Comparison of ENCODE assay signal across 9 cellular contexts in the genomic region with DNA sequence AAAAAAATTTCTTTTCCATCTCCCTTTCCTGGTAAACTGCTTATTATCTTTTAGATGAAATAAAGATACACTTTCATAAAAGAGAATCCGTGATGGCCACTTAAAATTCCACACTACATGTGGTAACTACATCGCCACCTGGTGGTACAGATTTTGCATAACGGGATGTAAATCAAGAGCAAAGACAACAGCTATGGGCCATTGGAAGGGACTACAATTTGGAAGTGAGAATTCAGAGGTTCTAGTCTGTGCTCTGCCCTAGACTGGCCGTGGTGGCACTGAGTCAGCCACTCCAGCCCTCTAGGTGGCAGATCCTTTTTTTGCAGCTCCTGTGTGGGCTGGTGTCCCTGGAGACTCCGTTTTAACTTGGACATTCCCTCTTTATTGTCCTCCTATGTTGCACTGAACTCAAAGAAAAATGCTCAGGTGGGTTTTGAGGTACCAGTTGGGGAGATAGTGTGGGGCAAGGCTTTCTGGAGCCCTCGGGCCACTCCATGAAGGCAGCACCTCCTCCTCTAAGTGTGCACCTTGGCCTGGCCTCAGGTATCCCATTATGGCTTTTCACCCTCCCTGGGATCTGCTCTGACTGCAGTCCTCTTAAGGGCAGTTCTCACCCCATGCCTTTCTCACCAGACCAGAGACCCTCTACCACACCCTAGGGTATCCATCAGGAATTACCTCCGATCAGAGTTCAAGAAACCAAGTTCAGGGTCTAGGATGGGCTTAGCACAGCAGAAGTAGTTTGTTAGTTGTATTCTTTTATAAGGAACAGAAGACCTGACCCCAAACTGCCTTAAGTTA. TPM values are rescaled to one million over a fixed set of nuclear protein-coding genes. Genes with fewer than 3 reads are reported as not detected.
A peak's percentile ranks its signal among the peaks of the same experiment; 100 is the strongest.
DNase-seq lines count a peak whose midpoint lies in the region; ATAC-seq, FAIRE-seq and TF ChIP-seq lines count a peak whose summit lies in the region.
"Had no signal": no experiment of that assay in that cellular context is flagged by ENCODE, and none has a peak within 500 bp of the region (broad histone marks: within the 10 kb centered on the region; RNA-seq: fewer than 3 reads in every experiment).

No MANE protein-coding gene starts in this region.

- FAIRE-seq in RCC 7860 (lab: Jason Lieb, UNC): peak; percentile 72

- peak in 3 of 4 experiments; percentile 6 to 25 (median 21) for DNase-seq in activated CD4-positive, CD25-positive, alpha-beta regulatory T cell (lab: John Stamatoyannopoulos, UW)
- peak; percentile 81 for DNase-seq in LHCN-M2 (ENCODE audit: low read depth)
- DNase-seq in RCC 7860 (ENCODE audit: low spot score): peak; percentile 54
- peak; percentile 10 for DNase-seq in activated T-helper 1 cell treated with Interleukin-2 at 50 U/mL for 16 hours (ENCODE audit: low read depth)
- peak; percentile 86 for DNase-seq in fibroblast of villous mesenchyme (ENCODE audit: low read depth)
- peak; percentile 72 for DNase-seq in omental fat pad (ENCODE audit: low spot score)
- peak; percentile 78 for DNase-seq in ureter (ENCODE audit: low spot score)

- H3K4me3 ChIP-seq in fibroblast of villous mesenchyme (ENCODE audit: low read depth, low read length): no peak overlapping the region
- H3K4me3 ChIP-seq: skin epidermis had no signal

- ATAC-seq in activated CD4-positive, CD25-positive, alpha-beta regulatory T cell treated with anti-CD3 and anti-CD28 coated beads, Interleukin-2, amount 50 U/mL, for 24 hours: no peak
- no peak for ATAC-seq in omental fat pad (ENCODE audit: low FRiP score)

- TF ChIP-seq CTCF in fibroblast of villous mesenchyme (IDR thresholded peaks at IDR 0.05; ENCODE audit: insufficient read depth, low read depth, low read length) (peak; percentile 77), omental fat pad (IDR thresholded peaks at IDR 0.05) (peak in 1 of 3 donors; percentile 47)

RNA-seq across cellular contexts. Expression of a gene that starts 54.9 kb away (rescaled TPM):
- total RNA-seq in LHCN-M2 (2014; rRNA removed): 0.52 and 0.58 TPM in 2 replicates
- polyA plus RNA-seq in LHCN-M2 (2012): 0.36 TPM
- total RNA-seq in fibroblast of villous mesenchyme: not detected in 2 replicates
- total RNA-seq in omental fat pad: 1 to 10 TPM in 1 of 4 donors, under 1 TPM in 3; 0.12 to 5.7 (median 0.58) TPM
- 0.47 TPM for total RNA-seq in ureter

Comparison
In these comparisons a context has a peak if more than half of its experiments do, and no peak if none do; other contexts are left out.
1. DNase-seq: peak in every context shown above with its lines; median percentile 86 in fibroblast of villous mesenchyme; 81 in LHCN-M2; 78 in ureter; 72 in omental fat pad; 54 in RCC 7860; 21 in activated CD4-positive, CD25-positive, alpha-beta regulatory T cell; 10 in activated T-helper 1 cell treated with Interleukin-2 at 50 U/mL for 16 hours.